ENCODE assay signal across 9 cellular contexts in genomic region chr1:179141592-179142244, GRCh38. TPM values are rescaled to one million over a fixed set of nuclear protein-coding genes. Genes with fewer than 3 reads are reported as not detected.
A peak's percentile ranks its signal among the peaks of the same experiment; 100 is the strongest.
DNase-seq lines count a peak whose midpoint lies in the region; ATAC-seq lines count a peak whose summit lies in the region.
"Had no signal": no experiment of that assay in that cellular context is flagged by ENCODE, and none has a peak within 500 bp of the region (broad histone marks: within the 10 kb centered on the region; RNA-seq: fewer than 3 reads in every experiment).

No MANE protein-coding gene starts in this region.

- peak; percentile 74 for ATAC-seq in GM18868 (IDR thresholded peaks at IDR 0.05; ENCODE audit: unreplicated experiment)
- ATAC-seq in HG03460 (IDR thresholded peaks at IDR 0.05; ENCODE audit: unreplicated experiment) = no peak
- ATAC-seq in GM19467 (IDR thresholded peaks at IDR 0.05; ENCODE audit: unreplicated experiment) = no peak
- no peak for ATAC-seq in GM21529 (IDR thresholded peaks at IDR 0.05; ENCODE audit: unreplicated experiment)

- DNase-seq in SW 1271 (lab: John Stamatoyannopoulos, UW) (peak; percentile 13 to 60), epithelial cell of prostate (ENCODE audit: low read depth, low spot score) (peak; percentile 46), renal cortical epithelial cell (ENCODE audit: low read depth) (peak; percentile 75), SKM-1 (lab: John Stamatoyannopoulos, UW; ENCODE audit: unreplicated experiment) (no peak)
- DNase-seq: pancreas had no signal

- H3K27ac ChIP-seq in epithelial cell of prostate = peak overlapping the region; percentile 96

RNA-seq across cellular contexts. Expression of gene TOR3A, which starts 59.8 kb away (rescaled TPM):
- total RNA-seq in renal cortical epithelial cell = 37.5 and 41.9 TPM in 2 replicates
